In genomic region chr17:74485012-74485743, GRCh38 we compare ENCODE assay signal across 19 cellular contexts. TPM values are rescaled to one million over a fixed set of nuclear protein-coding genes. Genes with fewer than 3 reads are reported as not detected.
A peak's percentile ranks its signal among the peaks of the same experiment; 100 is the strongest.
DNase-seq lines count a peak whose midpoint lies in the region; ATAC-seq and TF ChIP-seq lines count a peak whose summit lies in the region.
"Had no signal": no experiment of that assay in that cellular context is flagged by ENCODE, and none has a peak within 500 bp of the region (broad histone marks: within the 10 kb centered on the region; RNA-seq: fewer than 3 reads in every experiment).

No MANE protein-coding gene starts in this region.

- no peaks in the 10 kb centered on the region for H3K9me3 ChIP-seq in MG63
- H3K9me3 ChIP-seq: SK-N-SH had no signal

- no peaks in the 10 kb centered on the region for H3K27me3 ChIP-seq in MG63

- TF ChIP-seq CTCF in GM13977 (IDR thresholded peaks at IDR 0.05; ENCODE audit: extremely low read depth, insufficient read depth, missing control alignments): no peak

- no peak for ATAC-seq in GM19023 (IDR thresholded peaks at IDR 0.05; ENCODE audit: unreplicated experiment)
- ATAC-seq: CD8-positive, alpha-beta T cell; GM23338 had no signal

- no peak overlapping the region for H3K4me3 ChIP-seq in MG63
- H3K4me3 ChIP-seq: GM23338, PC-9 had no signal

- H3K36me3 ChIP-seq in MG63: no peaks in the 10 kb centered on the region

- in situ Hi-C loops in GM13977 (cut with MboI; ENCODE audit: low pct_unique_long_range_greater_than_20kb, low sequenced_read_pairs, unreplicated experiment): no loop called here

- peak; percentile 2 for DNase-seq in GM13977 (ENCODE audit: low spot score)
- DNase-seq in MG63: peak; percentile 14
- DNase-seq in left kidney (ENCODE audit: low read depth, low spot score): peak; percentile 29
- peak; percentile 9 for DNase-seq in stimulated activated CD8-positive, alpha-beta memory T cell treated with anti-CD3 and anti-CD28 coated beads, Interleukin-4, amount 100 ng/mL, for 48 hours
- no peak for DNase-seq in AML-193 (lab: John Stamatoyannopoulos, UW)
- no peak for DNase-seq in NCI-H1930 (lab: John Stamatoyannopoulos, UW)
- no peak for DNase-seq in activated naive CD4-positive, alpha-beta T cell treated with Interleukin-2 at 50 U/mL for 16 hours
- DNase-seq: HFFc6, MM.1S, NCI-H1105, NCI-H187 treated with DMSO at 0.1 percent for 48 hours, NCI-H2171, NCI-H446 treated with DMSO at 0.1 percent for 48 hours, NCI-H748 treated with DMSO at 0.1 percent for 48 hours, PC-9, SK-N-SH had no signal

RNA-seq across cellular contexts. Expression of gene CD300A, which starts 18.7 kb away (rescaled TPM):
- total RNA-seq in MG63 (2014; rRNA removed; shearing (Covaris generic); ENCODE audit: low replicate concordance): not detected in 2 replicates
- total RNA-seq: HFFc6, PC-9 had no signal

RNA-seq across cellular contexts. Expression of gene CD300LB, which starts 46.1 kb away (rescaled TPM):
- not detected in 2 replicates for total RNA-seq in MG63 (2014; rRNA removed; shearing (Covaris generic); ENCODE audit: low replicate concordance)
- total RNA-seq: CD8-positive, alpha-beta T cell; GM23338; HFFc6; PC-9 had no signal

RNA-seq across cellular contexts. Expression of gene GPRC5C, which starts 53.3 kb away (rescaled TPM):
- total RNA-seq in MG63 (2014; rRNA removed; shearing (Covaris generic); ENCODE audit: low replicate concordance): 10.4 and 18.5 TPM in 2 replicates
- total RNA-seq: HFFc6 had no signal

Comparison
In these comparisons a context has a peak if more than half of its experiments do, and no peak if none do; other contexts are left out.
1. DNase-seq: peak in GM13977 (single experiment), MG63 (single experiment), left kidney (single experiment) and stimulated activated CD8-positive, alpha-beta memory T cell treated with anti-CD3 and anti-CD28 coated beads, Interleukin-4, amount 100 ng/mL, for 48 hours (single experiment); none in AML-193 (0 of 2), NCI-H1930 (0 of 2) and activated naive CD4-positive, alpha-beta T cell treated with Interleukin-2 at 50 U/mL for 16 hours (single experiment).